Comparison of ENCODE assay signal across 12 cellular contexts in genomic region chr17:29933379-29933778, GRCh38. TPM values are rescaled to one million over a fixed set of nuclear protein-coding genes. Genes with fewer than 3 reads are reported as not detected.
DNase-seq lines count a peak whose midpoint lies in the region; ATAC-seq, FAIRE-seq and TF ChIP-seq lines count a peak whose summit lies in the region.
"Had no signal": no experiment of that assay in that cellular context is flagged by ENCODE, and none has a peak within 500 bp of the region (broad histone marks: within the 10 kb centered on the region; RNA-seq: fewer than 3 reads in every experiment).

No MANE protein-coding gene starts in this region.

- H3K36me3 Mint-ChIP-seq in activated CD4-positive, alpha-beta T cell treated with anti-CD3 and anti-CD28 coated beads, Interleukin-2, amount 10 ng/mL, durations not matched to agents 24 days and 14 days (ENCODE audit: low read depth), result peaks cover 2% of the 10 kb centered on the region

- ATAC-seq in GM18519 (IDR thresholded peaks at IDR 0.05; ENCODE audit: low FRiP score, unreplicated experiment), result no peak
- ATAC-seq: heart left ventricle had no signal

- no peaks in the 10 kb centered on the region for H3K27me3 Mint-ChIP-seq in activated CD4-positive, alpha-beta T cell treated with anti-CD3 and anti-CD28 coated beads, Interleukin-2, amount 10 ng/mL, durations not matched to agents 24 days and 14 days

- H3K36me3 ChIP-seq in OCI-LY7 (ENCODE audit: insufficient read depth, low read length) (peaks cover 2% of the 10 kb centered on the region; the same call in 1 of the 2 replicates), fibroblast of lung (ENCODE audit: control insufficient read depth, insufficient read depth, low read length) (no peaks in the 10 kb centered on the region)
- H3K36me3 ChIP-seq: heart left ventricle, sigmoid colon had no signal

- H3K4me3 ChIP-seq in OCI-LY7 (ENCODE audit: low read depth, low read length, poor library complexity, severe bottlenecking), result no peak overlapping the region
- H3K4me3 ChIP-seq in fibroblast of lung (replicated peaks in 1 of 4; ENCODE audit: control extremely low read depth in 1 of 4, insufficient read depth in 1 of 4, low read depth in 3 of 4, low read length in 4 of 4), result no peak overlapping the region
- H3K4me3 ChIP-seq: heart left ventricle, sigmoid colon, SK-N-MC had no signal

- H3K9me2 ChIP-seq in OCI-LY7 (ENCODE audit: insufficient read depth, low read length), result no peaks in the 10 kb centered on the region

- CTCF ChIA-PET in OCI-LY7 (lab: Charles Lee; ENCODE audit: unreplicated experiment), result interaction anchor here (0.6 kb wide), 1 partner anchor 266 kb away, joined by 4 read pairs; no protein-coding TSS in a partner anchor

- H3K27me3 ChIP-seq in fibroblast of lung (ENCODE audit: control insufficient read depth, insufficient read depth, low read length), result no peaks in the 10 kb centered on the region
- H3K27me3 ChIP-seq: heart left ventricle, sigmoid colon had no signal

- H3K9me3 Mint-ChIP-seq in activated CD4-positive, alpha-beta T cell treated with anti-CD3 and anti-CD28 coated beads, Interleukin-2, amount 10 ng/mL, durations not matched to agents 24 days and 14 days, result no peaks in the 10 kb centered on the region

- TF ChIP-seq CTCF in OCI-LY7 (conservative IDR thresholded peaks at IDR 0.05; ENCODE audit: low read length) (peak; percentile 27; the same call in 1 of the 2 replicates), fibroblast of lung (conservative IDR thresholded peaks at IDR 0.05 in 1 of 2, IDR thresholded peaks at IDR 0.05 in 1 of 2; ENCODE audit: low read depth in 1 of 2, low read length in 2 of 2) (peak; percentile 48 to 51)

- peaks cover 12% of the 10 kb centered on the region for H3K4me1 ChIP-seq in OCI-LY7 (ENCODE audit: insufficient read depth, low read length, poor library complexity, severe bottlenecking)
- H3K4me1 ChIP-seq in fibroblast of lung (ENCODE audit: control insufficient read depth, extremely low read depth, insufficient read depth, low read length), result peaks cover 5% of the 10 kb centered on the region

- H3K27ac ChIP-seq in OCI-LY7 (ENCODE audit: low read depth, low read length, poor library complexity, severe bottlenecking), result no peak overlapping the region
- H3K27ac ChIP-seq in fibroblast of lung (ENCODE audit: insufficient read depth, low read length), result no peak overlapping the region
- H3K27ac ChIP-seq: heart left ventricle, sigmoid colon, SK-N-MC had no signal

- H3K4me1 Mint-ChIP-seq in activated CD4-positive, alpha-beta T cell treated with anti-CD3 and anti-CD28 coated beads, Interleukin-2, amount 10 ng/mL, durations not matched to agents 24 days and 14 days, result peaks cover 10% of the 10 kb centered on the region

- H3K79me2 ChIP-seq in OCI-LY7 (ENCODE audit: insufficient read depth, low read depth, low read length) (peaks cover 18% of the 10 kb centered on the region), fibroblast of lung (ENCODE audit: control insufficient read depth, insufficient read depth, low read length) (peaks cover 14% of the 10 kb centered on the region)

- peak; percentile 44 for DNase-seq in activated CD4-positive, alpha-beta T cell treated with anti-CD3 and anti-CD28 coated beads, Interleukin-2, amount 10 ng/mL, durations not matched to agents 24 days and 14 days
- no peak for DNase-seq in activated CD4-positive, alpha-beta T cell treated with anti-CD3 and anti-CD28 coated beads for 1 hour
- DNase-seq in OCI-LY7 (ENCODE audit: low spot score) (no peak), fibroblast of lung (ENCODE audit: low read depth in 2 of 2) (peak; percentile 29 to 50), urothelium cell line (ENCODE audit: low spot score) (peak; percentile 17), amniotic stem cell (lab: John Stamatoyannopoulos, UW) (no peak), NCI-H446 (lab: John Stamatoyannopoulos, UW) (no peak)
- DNase-seq: activated naive CD4-positive, alpha-beta T cell treated with Interleukin-2 at 50 U/mL for 16 hours; heart left ventricle; sigmoid colon had no signal

- H3K9me3 ChIP-seq in OCI-LY7 (ENCODE audit: low read length) (no peaks in the 10 kb centered on the region), fibroblast of lung (ENCODE audit: control insufficient read depth, insufficient read depth, low read depth, low read length) (no peaks in the 10 kb centered on the region)
- H3K9me3 ChIP-seq: heart left ventricle, sigmoid colon had no signal

- no peak overlapping the region for H3K27ac Mint-ChIP-seq in activated CD4-positive, alpha-beta T cell treated with anti-CD3 and anti-CD28 coated beads, Interleukin-2, amount 10 ng/mL, durations not matched to agents 24 days and 14 days

- no peak overlapping the region for H3K4me2 ChIP-seq in OCI-LY7 (ENCODE audit: low read length)
- H3K4me2 ChIP-seq in fibroblast of lung (ENCODE audit: extremely low read depth, insufficient read depth, low read length), result peak overlapping the region; percentile 57

- POLR2A ChIA-PET in OCI-LY7 (lab: Charles Lee), result interaction anchor here (0.5 kb wide), 1 partner anchor 1386 kb away, joined by 3 read pairs; no protein-coding TSS in a partner anchor

- no TSS peak for BruUV-seq in OCI-LY7 (replicated peaks; lab: Mats Ljungman, UMichigan)

- no peak overlapping the region for H3K9ac ChIP-seq in fibroblast of lung (ENCODE audit: insufficient read depth, low read length)

- H2AFZ ChIP-seq in OCI-LY7 (ENCODE audit: low read length), result no peak overlapping the region
- no peak overlapping the region for H2AFZ ChIP-seq in fibroblast of lung (ENCODE audit: low read length)

- H3K4me3 Mint-ChIP-seq in activated CD4-positive, alpha-beta T cell treated with anti-CD3 and anti-CD28 coated beads, Interleukin-2, amount 10 ng/mL, durations not matched to agents 24 days and 14 days, result no peak overlapping the region

- no peak for FAIRE-seq in urothelium cell line (lab: Jason Lieb, UNC)

- intact Hi-C loops in activated CD4-positive, alpha-beta T cell treated with anti-CD3 and anti-CD28 coated beads, Interleukin-2, amount 10 ng/mL, durations not matched to agents 24 days and 14 days (cut with micrococcal nuclease), result loop anchor here (5.0 to 10.0 kb wide), 3 partner anchors 91 to 366 kb away; partner anchors contain the start of genes ABHD15 and TP53I13
- intact Hi-C loops in OCI-LY7 (cut with micrococcal nuclease; ENCODE audit: unreplicated experiment), result loop anchor here (5.0 kb wide), 2 partner anchors 89 to 211 kb away; no protein-coding TSS in a partner anchor

- H4K20me1 ChIP-seq in OCI-LY7 (ENCODE audit: insufficient read depth, low read length) (no peaks in the 10 kb centered on the region), fibroblast of lung (ENCODE audit: control insufficient read depth, extremely low read depth, insufficient read depth, low read length) (no peaks in the 10 kb centered on the region)

RNA-seq across cellular contexts. Expression of gene SSH2, which starts 3.4 kb away (rescaled TPM):
- total RNA-seq in activated CD4-positive, alpha-beta T cell treated with anti-CD3 and anti-CD28 coated beads, Interleukin-2, amount 10 ng/mL, durations not matched to agents 24 days and 14 days, result 42.8 and 43.8 TPM in 2 replicates
- total RNA-seq in OCI-LY7 (2014; rRNA removed; shearing (Covaris generic)), result 22.0 and 39.4 TPM in 2 replicates
- total RNA-seq in OCI-LY7 (2022) (73.9 and 78.6 TPM in 2 replicates), fibroblast of lung (18.0 and 30.2 TPM in 2 replicates)
- polyA plus RNA-seq in fibroblast of lung, result 21.0 and 21.4 TPM in 2 replicates
- 18.5 and 22.4 TPM in 2 replicates for polyA plus RNA-seq in fibroblast of lung (2012)
- polyA minus RNA-seq in fibroblast of lung (ENCODE audit: low replicate concordance), result 16.3 and 33.7 TPM in 2 replicates

RNA-seq across cellular contexts. Expression of gene EFCAB5, which starts 8.1 kb away (rescaled TPM):
- total RNA-seq in activated CD4-positive, alpha-beta T cell treated with anti-CD3 and anti-CD28 coated beads, Interleukin-2, amount 10 ng/mL, durations not matched to agents 24 days and 14 days, result 0.21 and 0.28 TPM in 2 replicates
- total RNA-seq in OCI-LY7 (2014; rRNA removed; shearing (Covaris generic)), result 2.2 and 5.2 TPM in 2 replicates
- total RNA-seq in OCI-LY7 (2022) (1.5 and 1.9 TPM in 2 replicates), fibroblast of lung (0.26 and 0.66 TPM in 2 replicates)
- 0.09 and 0.14 TPM in 2 replicates for polyA plus RNA-seq in fibroblast of lung
- polyA plus RNA-seq in fibroblast of lung (2012), result 0.17 and 0.33 TPM in 2 replicates
- not detected in 2 replicates for polyA minus RNA-seq in fibroblast of lung (ENCODE audit: low replicate concordance)

Comparison
In these comparisons a context has a peak if more than half of its experiments do, and no peak if none do; other contexts are left out.
1. DNase-seq: peak in activated CD4-positive, alpha-beta T cell treated with anti-CD3 and anti-CD28 coated beads, Interleukin-2, amount 10 ng/mL, durations not matched to agents 24 days and 14 days (single experiment), fibroblast of lung (2 of 2) and urothelium cell line (single experiment); none in activated CD4-positive, alpha-beta T cell treated with anti-CD3 and anti-CD28 coated beads for 1 hour (single experiment), OCI-LY7 (single experiment), amniotic stem cell (single experiment) and NCI-H446 (0 of 2).